1 cellular context compared by ENCODE assay signal in the genomic region with DNA sequence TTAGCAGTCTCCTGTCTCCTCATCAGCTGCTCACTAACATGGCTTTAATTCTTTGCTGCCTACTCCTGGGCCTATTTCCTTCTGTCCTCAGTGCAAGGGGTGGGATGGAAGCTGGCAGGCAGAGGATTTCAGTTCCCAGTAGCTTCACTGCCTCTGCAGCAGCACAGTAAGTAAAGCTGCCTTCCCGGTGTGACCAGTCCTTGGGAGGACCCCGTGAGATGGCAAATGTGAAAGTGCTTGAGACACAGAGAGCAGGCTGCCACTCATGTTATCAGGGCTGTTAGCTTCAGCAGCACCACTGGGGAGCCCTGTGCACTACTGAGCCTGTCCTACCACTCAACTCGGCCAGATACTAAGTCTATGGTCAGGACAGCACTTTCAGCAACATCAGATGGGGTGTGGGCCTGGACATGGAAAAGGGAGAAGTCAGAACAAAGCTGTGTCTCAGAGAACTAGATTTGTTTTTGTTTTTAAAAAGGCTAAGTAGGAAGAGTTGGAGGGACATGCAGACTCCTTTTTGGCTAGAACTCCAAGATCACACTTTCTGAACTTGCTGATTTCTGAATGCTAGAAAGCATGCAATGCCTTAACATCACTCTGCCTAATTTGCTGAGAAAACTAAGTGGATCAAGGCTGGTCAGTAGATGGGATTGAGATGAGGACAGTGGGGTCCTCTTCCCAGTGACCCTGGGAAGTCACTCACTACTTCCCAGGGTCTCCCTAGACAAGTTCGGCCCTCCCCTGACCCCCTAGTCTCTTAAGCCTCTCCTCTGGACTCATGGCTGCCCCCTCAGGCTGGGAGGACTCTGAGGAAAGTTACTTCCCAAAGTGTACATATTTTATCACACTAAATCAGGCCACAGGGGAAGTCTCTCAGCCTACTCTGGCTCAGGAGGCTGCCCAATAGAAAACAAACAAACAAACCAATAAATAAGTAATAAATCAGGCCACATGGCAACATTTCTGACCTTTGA.
TF ChIP-seq lines count a peak whose summit lies in the region.

No MANE protein-coding gene starts in this region.

TF ChIP-seq in HepG2, 621 proteins besides CTCF, POLR2A, EP300 and RAD21 (continued from another document and continues in another):
- 0 out of 2 replicates have a peak, but pooled peaks have one; percentile 44 for TF ChIP-seq ZBTB4 (CRISPR knock-in tag; IDR thresholded peaks at IDR 0.05; ENCODE audit: borderline replicate concordance)
- TF ChIP-seq ZNF256 (CRISPR knock-in tag; conservative IDR thresholded peaks at IDR 0.05): no peak
- peak; percentile 59 for TF ChIP-seq CBX1 (IDR thresholded peaks at IDR 0.05; ENCODE audit: low read depth)
- TF ChIP-seq THAP11 (CRISPR knock-in tag; IDR thresholded peaks at IDR 0.05): peak; percentile 78
- no peak for TF ChIP-seq HOXA7 (CRISPR knock-in tag; IDR thresholded peaks at IDR 0.05)
- TF ChIP-seq, protein P1, sequence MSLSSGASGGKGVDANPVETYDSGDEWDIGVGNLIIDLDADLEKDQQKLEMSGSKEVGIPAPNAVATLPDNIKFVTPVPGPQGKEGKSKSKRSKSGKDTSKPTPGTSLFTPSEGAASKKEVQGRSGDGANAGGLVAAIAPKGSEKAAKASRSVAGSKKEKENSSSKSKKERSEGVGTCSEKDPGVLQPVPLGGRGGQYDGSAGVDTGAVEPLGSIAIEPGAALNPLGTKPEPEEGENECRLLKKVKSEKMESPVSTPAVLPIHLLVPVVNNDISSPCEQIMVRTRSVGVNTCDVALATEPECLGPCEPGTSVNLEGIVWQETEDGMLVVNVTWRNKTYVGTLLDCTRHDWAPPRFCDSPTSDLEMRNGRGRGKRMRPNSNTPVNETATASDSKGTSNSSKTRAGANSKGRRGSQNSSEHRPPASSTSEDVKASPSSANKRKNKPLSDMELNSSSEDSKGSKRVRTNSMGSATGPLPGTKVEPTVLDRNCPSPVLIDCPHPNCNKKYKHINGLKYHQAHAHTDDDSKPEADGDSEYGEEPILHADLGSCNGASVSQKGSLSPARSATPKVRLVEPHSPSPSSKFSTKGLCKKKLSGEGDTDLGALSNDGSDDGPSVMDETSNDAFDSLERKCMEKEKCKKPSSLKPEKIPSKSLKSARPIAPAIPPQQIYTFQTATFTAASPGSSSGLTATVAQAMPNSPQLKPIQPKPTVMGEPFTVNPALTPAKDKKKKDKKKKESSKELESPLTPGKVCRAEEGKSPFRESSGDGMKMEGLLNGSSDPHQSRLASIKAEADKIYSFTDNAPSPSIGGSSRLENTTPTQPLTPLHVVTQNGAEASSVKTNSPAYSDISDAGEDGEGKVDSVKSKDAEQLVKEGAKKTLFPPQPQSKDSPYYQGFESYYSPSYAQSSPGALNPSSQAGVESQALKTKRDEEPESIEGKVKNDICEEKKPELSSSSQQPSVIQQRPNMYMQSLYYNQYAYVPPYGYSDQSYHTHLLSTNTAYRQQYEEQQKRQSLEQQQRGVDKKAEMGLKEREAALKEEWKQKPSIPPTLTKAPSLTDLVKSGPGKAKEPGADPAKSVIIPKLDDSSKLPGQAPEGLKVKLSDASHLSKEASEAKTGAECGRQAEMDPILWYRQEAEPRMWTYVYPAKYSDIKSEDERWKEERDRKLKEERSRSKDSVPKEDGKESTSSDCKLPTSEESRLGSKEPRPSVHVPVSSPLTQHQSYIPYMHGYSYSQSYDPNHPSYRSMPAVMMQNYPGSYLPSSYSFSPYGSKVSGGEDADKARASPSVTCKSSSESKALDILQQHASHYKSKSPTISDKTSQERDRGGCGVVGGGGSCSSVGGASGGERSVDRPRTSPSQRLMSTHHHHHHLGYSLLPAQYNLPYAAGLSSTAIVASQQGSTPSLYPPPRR (CRISPR knock-in tag; IDR thresholded peaks at IDR 0.05; ENCODE audit: borderline replicate concordance): 0 out of 2 replicates have a peak, but pooled peaks have one; percentile 11
- TF ChIP-seq, protein P2, sequence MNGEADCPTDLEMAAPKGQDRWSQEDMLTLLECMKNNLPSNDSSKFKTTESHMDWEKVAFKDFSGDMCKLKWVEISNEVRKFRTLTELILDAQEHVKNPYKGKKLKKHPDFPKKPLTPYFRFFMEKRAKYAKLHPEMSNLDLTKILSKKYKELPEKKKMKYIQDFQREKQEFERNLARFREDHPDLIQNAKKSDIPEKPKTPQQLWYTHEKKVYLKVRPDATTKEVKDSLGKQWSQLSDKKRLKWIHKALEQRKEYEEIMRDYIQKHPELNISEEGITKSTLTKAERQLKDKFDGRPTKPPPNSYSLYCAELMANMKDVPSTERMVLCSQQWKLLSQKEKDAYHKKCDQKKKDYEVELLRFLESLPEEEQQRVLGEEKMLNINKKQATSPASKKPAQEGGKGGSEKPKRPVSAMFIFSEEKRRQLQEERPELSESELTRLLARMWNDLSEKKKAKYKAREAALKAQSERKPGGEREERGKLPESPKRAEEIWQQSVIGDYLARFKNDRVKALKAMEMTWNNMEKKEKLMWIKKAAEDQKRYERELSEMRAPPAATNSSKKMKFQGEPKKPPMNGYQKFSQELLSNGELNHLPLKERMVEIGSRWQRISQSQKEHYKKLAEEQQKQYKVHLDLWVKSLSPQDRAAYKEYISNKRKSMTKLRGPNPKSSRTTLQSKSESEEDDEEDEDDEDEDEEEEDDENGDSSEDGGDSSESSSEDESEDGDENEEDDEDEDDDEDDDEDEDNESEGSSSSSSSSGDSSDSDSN (CRISPR knock-in tag; IDR thresholded peaks at IDR 0.05): peak; percentile 47; the same call in 1 of the 2 replicates
- TF ChIP-seq ZNF841 (CRISPR knock-in tag; IDR thresholded peaks at IDR 0.05; ENCODE audit: borderline replicate concordance): no peak
- TF ChIP-seq ZNF546 (CRISPR knock-in tag; conservative IDR thresholded peaks at IDR 0.05): 0 out of 2 replicates have a peak, but pooled peaks have one; percentile 32
- TF ChIP-seq, protein P3, sequence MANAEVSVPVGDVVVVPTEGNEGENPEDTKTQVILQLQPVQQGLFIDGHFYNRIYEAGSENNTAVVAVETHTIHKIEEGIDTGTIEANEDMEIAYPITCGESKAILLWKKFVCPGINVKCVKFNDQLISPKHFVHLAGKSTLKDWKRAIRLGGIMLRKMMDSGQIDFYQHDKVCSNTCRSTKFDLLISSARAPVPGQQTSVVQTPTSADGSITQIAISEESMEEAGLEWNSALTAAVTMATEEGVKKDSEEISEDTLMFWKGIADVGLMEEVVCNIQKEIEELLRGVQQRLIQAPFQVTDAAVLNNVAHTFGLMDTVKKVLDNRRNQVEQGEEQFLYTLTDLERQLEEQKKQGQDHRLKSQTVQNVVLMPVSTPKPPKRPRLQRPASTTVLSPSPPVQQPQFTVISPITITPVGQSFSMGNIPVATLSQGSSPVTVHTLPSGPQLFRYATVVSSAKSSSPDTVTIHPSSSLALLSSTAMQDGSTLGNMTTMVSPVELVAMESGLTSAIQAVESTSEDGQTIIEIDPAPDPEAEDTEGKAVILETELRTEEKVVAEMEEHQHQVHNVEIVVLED (CRISPR knock-in tag; IDR thresholded peaks at IDR 0.05; ENCODE audit: borderline replicate concordance): peak; percentile 59
- TF ChIP-seq ZNF367 (CRISPR knock-in tag; IDR thresholded peaks at IDR 0.05; ENCODE audit: borderline replicate concordance): no peak
- TF ChIP-seq, protein P4, sequence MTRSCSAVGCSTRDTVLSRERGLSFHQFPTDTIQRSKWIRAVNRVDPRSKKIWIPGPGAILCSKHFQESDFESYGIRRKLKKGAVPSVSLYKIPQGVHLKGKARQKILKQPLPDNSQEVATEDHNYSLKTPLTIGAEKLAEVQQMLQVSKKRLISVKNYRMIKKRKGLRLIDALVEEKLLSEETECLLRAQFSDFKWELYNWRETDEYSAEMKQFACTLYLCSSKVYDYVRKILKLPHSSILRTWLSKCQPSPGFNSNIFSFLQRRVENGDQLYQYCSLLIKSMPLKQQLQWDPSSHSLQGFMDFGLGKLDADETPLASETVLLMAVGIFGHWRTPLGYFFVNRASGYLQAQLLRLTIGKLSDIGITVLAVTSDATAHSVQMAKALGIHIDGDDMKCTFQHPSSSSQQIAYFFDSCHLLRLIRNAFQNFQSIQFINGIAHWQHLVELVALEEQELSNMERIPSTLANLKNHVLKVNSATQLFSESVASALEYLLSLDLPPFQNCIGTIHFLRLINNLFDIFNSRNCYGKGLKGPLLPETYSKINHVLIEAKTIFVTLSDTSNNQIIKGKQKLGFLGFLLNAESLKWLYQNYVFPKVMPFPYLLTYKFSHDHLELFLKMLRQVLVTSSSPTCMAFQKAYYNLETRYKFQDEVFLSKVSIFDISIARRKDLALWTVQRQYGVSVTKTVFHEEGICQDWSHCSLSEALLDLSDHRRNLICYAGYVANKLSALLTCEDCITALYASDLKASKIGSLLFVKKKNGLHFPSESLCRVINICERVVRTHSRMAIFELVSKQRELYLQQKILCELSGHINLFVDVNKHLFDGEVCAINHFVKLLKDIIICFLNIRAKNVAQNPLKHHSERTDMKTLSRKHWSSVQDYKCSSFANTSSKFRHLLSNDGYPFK (CRISPR knock-in tag; IDR thresholded peaks at IDR 0.05; ENCODE audit: borderline replicate concordance): peak; percentile 35; the same call in 1 of the 2 replicates
- TF ChIP-seq SALL1 (CRISPR knock-in tag; IDR thresholded peaks at IDR 0.05): peak; percentile 67
- TF ChIP-seq HDAC2 (CRISPR knock-in tag; IDR thresholded peaks at IDR 0.05): 0 out of 2 replicates have a peak, but pooled peaks have one; percentile 20
- TF ChIP-seq ARNT2 (CRISPR knock-in tag; IDR thresholded peaks at IDR 0.05; ENCODE audit: low read depth): 0 out of 2 replicates have a peak, but pooled peaks have one; percentile 25
- TF ChIP-seq CREBL2 (CRISPR knock-in tag; IDR thresholded peaks at IDR 0.05; ENCODE audit: borderline replicate concordance): no peak
- no peak for TF ChIP-seq EZH2 (conservative IDR thresholded peaks at IDR 0.05; ENCODE audit: low read depth, low read length)
- TF ChIP-seq ZNF747 (CRISPR knock-in tag; IDR thresholded peaks at IDR 0.05; ENCODE audit: borderline replicate concordance): peak; percentile 67
- TF ChIP-seq MEIS2 (CRISPR knock-in tag; IDR thresholded peaks at IDR 0.05): no peak
- TF ChIP-seq REL (CRISPR knock-in tag; conservative IDR thresholded peaks at IDR 0.05): no peak
- TF ChIP-seq RFX5 (IDR thresholded peaks at IDR 0.05; ENCODE audit: low read depth, low read length): 0 out of 2 replicates have a peak, but pooled peaks have one; percentile 10
- TF ChIP-seq, protein P5, sequence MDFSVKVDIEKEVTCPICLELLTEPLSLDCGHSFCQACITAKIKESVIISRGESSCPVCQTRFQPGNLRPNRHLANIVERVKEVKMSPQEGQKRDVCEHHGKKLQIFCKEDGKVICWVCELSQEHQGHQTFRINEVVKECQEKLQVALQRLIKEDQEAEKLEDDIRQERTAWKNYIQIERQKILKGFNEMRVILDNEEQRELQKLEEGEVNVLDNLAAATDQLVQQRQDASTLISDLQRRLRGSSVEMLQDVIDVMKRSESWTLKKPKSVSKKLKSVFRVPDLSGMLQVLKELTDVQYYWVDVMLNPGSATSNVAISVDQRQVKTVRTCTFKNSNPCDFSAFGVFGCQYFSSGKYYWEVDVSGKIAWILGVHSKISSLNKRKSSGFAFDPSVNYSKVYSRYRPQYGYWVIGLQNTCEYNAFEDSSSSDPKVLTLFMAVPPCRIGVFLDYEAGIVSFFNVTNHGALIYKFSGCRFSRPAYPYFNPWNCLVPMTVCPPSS (IDR thresholded peaks at IDR 0.05): no peak
- TF ChIP-seq ZNF547 (CRISPR knock-in tag; IDR thresholded peaks at IDR 0.05): peak; percentile 30; the same call in 1 of the 2 replicates
- TF ChIP-seq, protein P6, sequence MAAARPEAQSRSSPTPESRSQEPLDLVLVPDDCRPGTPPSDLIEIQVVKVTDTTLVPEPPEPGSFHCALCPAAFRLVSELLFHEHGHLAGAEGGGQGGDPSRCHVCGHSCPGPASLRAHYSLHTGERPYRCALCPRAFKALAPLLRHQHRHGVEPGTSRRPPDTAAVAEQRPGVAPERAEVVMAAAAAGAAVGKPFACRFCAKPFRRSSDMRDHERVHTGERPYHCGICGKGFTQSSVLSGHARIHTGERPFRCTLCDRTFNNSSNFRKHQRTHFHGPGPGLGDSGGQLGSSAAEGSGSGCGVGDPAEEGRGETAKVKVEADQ (CRISPR knock-in tag; IDR thresholded peaks at IDR 0.05; ENCODE audit: borderline replicate concordance): peak; percentile 14; the same call in 1 of the 2 replicates
- TF ChIP-seq PHF8 (CRISPR knock-in tag; IDR thresholded peaks at IDR 0.05): peak; percentile 48
- TF ChIP-seq ZBTB7B (CRISPR knock-in tag; IDR thresholded peaks at IDR 0.05): peak; percentile 66
- 0 out of 2 replicates have a peak, but pooled peaks have one; percentile 69 for TF ChIP-seq ZNF713 (CRISPR knock-in tag; IDR thresholded peaks at IDR 0.05)
- TF ChIP-seq, protein P7, sequence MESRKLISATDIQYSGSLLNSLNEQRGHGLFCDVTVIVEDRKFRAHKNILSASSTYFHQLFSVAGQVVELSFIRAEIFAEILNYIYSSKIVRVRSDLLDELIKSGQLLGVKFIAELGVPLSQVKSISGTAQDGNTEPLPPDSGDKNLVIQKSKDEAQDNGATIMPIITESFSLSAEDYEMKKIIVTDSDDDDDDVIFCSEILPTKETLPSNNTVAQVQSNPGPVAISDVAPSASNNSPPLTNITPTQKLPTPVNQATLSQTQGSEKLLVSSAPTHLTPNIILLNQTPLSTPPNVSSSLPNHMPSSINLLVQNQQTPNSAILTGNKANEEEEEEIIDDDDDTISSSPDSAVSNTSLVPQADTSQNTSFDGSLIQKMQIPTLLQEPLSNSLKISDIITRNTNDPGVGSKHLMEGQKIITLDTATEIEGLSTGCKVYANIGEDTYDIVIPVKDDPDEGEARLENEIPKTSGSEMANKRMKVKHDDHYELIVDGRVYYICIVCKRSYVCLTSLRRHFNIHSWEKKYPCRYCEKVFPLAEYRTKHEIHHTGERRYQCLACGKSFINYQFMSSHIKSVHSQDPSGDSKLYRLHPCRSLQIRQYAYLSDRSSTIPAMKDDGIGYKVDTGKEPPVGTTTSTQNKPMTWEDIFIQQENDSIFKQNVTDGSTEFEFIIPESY (CRISPR knock-in tag; IDR thresholded peaks at IDR 0.05): no peak; the same call in 1 of the 2 replicates
- 0 out of 2 replicates have a peak, but pooled peaks have one; percentile 42 for TF ChIP-seq TGIF2 (CRISPR knock-in tag; IDR thresholded peaks at IDR 0.05)
- no peak for TF ChIP-seq RELA (CRISPR knock-in tag; IDR thresholded peaks at IDR 0.05)
- TF ChIP-seq DNMT1 (CRISPR knock-in tag; IDR thresholded peaks at IDR 0.05): no peak
- TF ChIP-seq ZC3H4 (CRISPR knock-in tag; IDR thresholded peaks at IDR 0.05; ENCODE audit: borderline replicate concordance): no peak
